Comparison of ENCODE assay signal across 15 cellular contexts in the genomic region with DNA sequence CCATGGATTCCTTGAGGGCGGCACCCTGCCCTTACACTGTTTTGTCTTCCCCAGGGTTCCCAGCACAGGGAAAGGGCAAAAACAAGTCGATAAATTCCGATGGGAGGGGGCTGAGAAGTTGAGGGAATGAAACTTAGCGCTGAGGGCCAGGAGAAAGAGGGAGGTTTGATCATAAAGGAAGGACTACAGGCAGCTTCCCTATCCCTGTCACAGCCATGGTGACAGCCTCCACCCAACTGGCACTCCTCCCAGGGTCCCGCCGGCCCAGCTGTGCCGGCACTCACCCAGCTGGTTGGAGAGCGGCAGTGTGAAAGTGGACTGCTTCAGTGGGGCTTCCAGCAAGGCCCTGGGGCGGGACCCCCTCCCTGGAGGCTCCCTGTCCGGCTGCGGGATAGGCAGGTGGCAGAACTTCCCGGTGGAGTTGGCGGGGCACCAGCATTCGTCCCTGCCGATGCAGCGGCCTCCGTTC. TPM values are rescaled to one million over a fixed set of nuclear protein-coding genes. Genes with fewer than 3 reads are reported as not detected.
DNase-seq lines count a peak whose midpoint lies in the region; ATAC-seq and TF ChIP-seq lines count a peak whose summit lies in the region.
"Had no signal": no experiment of that assay in that cellular context is flagged by ENCODE, and none has a peak within 500 bp of the region (broad histone marks: within the 10 kb centered on the region; RNA-seq: fewer than 3 reads in every experiment).

No MANE protein-coding gene starts in this region.

- peak; percentile 21 for ATAC-seq in mucosa of descending colon
- ATAC-seq in CD4-positive, alpha-beta T cell (ENCODE audit: poor library complexity) = no peak
- ATAC-seq: PC-3 had no signal

- peaks cover 41% of the 10 kb centered on the region for H3K4me1 ChIP-seq in fibroblast of lung (ENCODE audit: control insufficient read depth, extremely low read depth, insufficient read depth, low read length)
- H3K4me1 ChIP-seq in mucosa of descending colon (ENCODE audit: low read depth) = no peaks in the 10 kb centered on the region
- peaks cover 47% of the 10 kb centered on the region for H3K4me1 ChIP-seq in suprapubic skin
- H3K4me1 ChIP-seq: BE2C had no signal

- no peaks in the 10 kb centered on the region for H3K27me3 Mint-ChIP-seq in CD4-positive, alpha-beta T cell
- H3K27me3 Mint-ChIP-seq: activated CD4-positive, alpha-beta memory T cell treated with anti-CD3 and anti-CD28 coated beads for 36 hours had no signal

- intact Hi-C loops in mucosa of descending colon (cut with DNase I, micrococcal nuclease) = no loop called here
- intact Hi-C loops in CD4-positive, alpha-beta T cell (cut with DNase I, micrococcal nuclease) = no loop called here

- H2AFZ ChIP-seq in fibroblast of lung (ENCODE audit: low read length) = no peak overlapping the region

- DNase-seq in NCI-H1694 treated with DMSO at 0.1 percent for 48 hours (lab: John Stamatoyannopoulos, UW) (peak; percentile 87), fibroblast of lung (ENCODE audit: low read depth in 2 of 2) (peak in 1 of 2 donors; percentile 26), mucosa of descending colon (peak in 1 of 3 donors; percentile 45), suprapubic skin (ENCODE audit: low spot score in 2 of 2) (no peak), SW 1271 (lab: John Stamatoyannopoulos, UW) (no peak), putamen (ENCODE audit: low spot score) (no peak)
- no peak for DNase-seq in activated CD4-positive, alpha-beta T cell treated with anti-CD3 and anti-CD28 coated beads, Interleukin-2, amount 50 U/mL, for 4 hours
- no peak for DNase-seq in CD4-positive, alpha-beta T cell
- DNase-seq: activated CD4-positive, alpha-beta memory T cell treated with anti-CD3 and anti-CD28 coated beads for 36 hours; activated effector memory CD4-positive, alpha-beta T cell treated with Interleukin-2 at 50 U/mL for 16 hours; BE2C; DND-41; NCI-H345; PC-3; stimulated activated CD4-positive, alpha-beta T cell treated with anti-CD3 and anti-CD28 coated beads, Interleukin-15, amount 100 ng/mL, for 24 hours had no signal

- no peak for TF ChIP-seq CTCF in fibroblast of lung (conservative IDR thresholded peaks at IDR 0.05 in 1 of 2, IDR thresholded peaks at IDR 0.05 in 1 of 2; ENCODE audit: low read depth in 1 of 2, low read length in 2 of 2)
- no peak for TF ChIP-seq CTCF in mucosa of descending colon (IDR thresholded peaks at IDR 0.05)
- no peak for TF ChIP-seq CTCF in suprapubic skin (IDR thresholded peaks at IDR 0.05)
- no peak for TF ChIP-seq CTCF in CD4-positive, alpha-beta T cell (IDR thresholded peaks at IDR 0.05)

- H3K4me3 Mint-ChIP-seq in CD4-positive, alpha-beta T cell = no peak overlapping the region
- H3K4me3 Mint-ChIP-seq: activated CD4-positive, alpha-beta memory T cell treated with anti-CD3 and anti-CD28 coated beads for 36 hours had no signal

- H3K4me2 ChIP-seq in fibroblast of lung (ENCODE audit: extremely low read depth, insufficient read depth, low read length) = peak overlapping the region; percentile 0

- H3K4me3 ChIP-seq in fibroblast of lung (replicated peaks in 1 of 4; ENCODE audit: control extremely low read depth in 1 of 4, insufficient read depth in 1 of 4, low read depth in 3 of 4, low read length in 4 of 4) = peak overlapping the region in 1 of 4 experiments; percentile 5
- no peak overlapping the region for H3K4me3 ChIP-seq in mucosa of descending colon
- H3K4me3 ChIP-seq in suprapubic skin = no peak overlapping the region

- H3K27me3 ChIP-seq in fibroblast of lung (ENCODE audit: control insufficient read depth, insufficient read depth, low read length) (no peaks in the 10 kb centered on the region), suprapubic skin (no peaks in the 10 kb centered on the region)
- H3K27me3 ChIP-seq in CD4-positive, alpha-beta T cell (ENCODE audit: control insufficient read depth, insufficient read depth, low read length) = no peaks in the 10 kb centered on the region
- H3K27me3 ChIP-seq: BE2C had no signal

- H3K9me3 ChIP-seq in fibroblast of lung (ENCODE audit: control insufficient read depth, insufficient read depth, low read depth, low read length) (no peaks in the 10 kb centered on the region), mucosa of descending colon (no peaks in the 10 kb centered on the region), suprapubic skin (no peaks in the 10 kb centered on the region)
- no peaks in the 10 kb centered on the region for H3K9me3 ChIP-seq in CD4-positive, alpha-beta T cell (ENCODE audit: control insufficient read depth, low read length)
- H3K9me3 ChIP-seq: BE2C had no signal

- WGBS in suprapubic skin = 21% methylated on average over 13 of the region's 17 CpGs

- H3K27ac ChIP-seq in fibroblast of lung (ENCODE audit: insufficient read depth, low read length) (peak overlapping the region; percentile 14), suprapubic skin (peak overlapping the region; percentile 3)
- no peak overlapping the region for H3K27ac ChIP-seq in CD4-positive, alpha-beta T cell (ENCODE audit: low read depth, low read length)

- no peak for TF ChIP-seq POLR2A in suprapubic skin (IDR thresholded peaks at IDR 0.05)

- POLR2A ChIA-PET in CD4-positive, alpha-beta T cell (lab: Charles Lee) = no interaction called here

- peaks cover 23% of the 10 kb centered on the region for H3K36me3 ChIP-seq in fibroblast of lung (ENCODE audit: control insufficient read depth, insufficient read depth, low read length)
- H3K36me3 ChIP-seq in mucosa of descending colon (ENCODE audit: low read depth) = no peaks in the 10 kb centered on the region
- no peaks in the 10 kb centered on the region for H3K36me3 ChIP-seq in suprapubic skin
- H3K36me3 ChIP-seq: BE2C had no signal

- peaks cover 7% of the 10 kb centered on the region for H3K79me2 ChIP-seq in fibroblast of lung (ENCODE audit: control insufficient read depth, insufficient read depth, low read length)

- H3K4me1 Mint-ChIP-seq in CD4-positive, alpha-beta T cell (ENCODE audit: low read depth) = no peaks in the 10 kb centered on the region

- peak overlapping the region; percentile 43 for H3K9ac ChIP-seq in fibroblast of lung (ENCODE audit: insufficient read depth, low read length)

- no peaks in the 10 kb centered on the region for H4K20me1 ChIP-seq in fibroblast of lung (ENCODE audit: control insufficient read depth, extremely low read depth, insufficient read depth, low read length)

- H3K36me3 Mint-ChIP-seq in CD4-positive, alpha-beta T cell (ENCODE audit: low read depth) = no peaks in the 10 kb centered on the region
- H3K36me3 Mint-ChIP-seq: activated CD4-positive, alpha-beta memory T cell treated with anti-CD3 and anti-CD28 coated beads for 36 hours had no signal

- no peak for TF ChIP-seq EP300 in suprapubic skin (IDR thresholded peaks at IDR 0.05)

- H3K27ac Mint-ChIP-seq in CD4-positive, alpha-beta T cell = no peak overlapping the region
- H3K27ac Mint-ChIP-seq: activated CD4-positive, alpha-beta memory T cell treated with anti-CD3 and anti-CD28 coated beads for 36 hours had no signal

- CTCF ChIA-PET in CD4-positive, alpha-beta T cell (lab: Charles Lee) = no interaction called here

- no peaks in the 10 kb centered on the region for H3K9me3 Mint-ChIP-seq in CD4-positive, alpha-beta T cell
- H3K9me3 Mint-ChIP-seq: activated CD4-positive, alpha-beta memory T cell treated with anti-CD3 and anti-CD28 coated beads for 36 hours had no signal

RNA-seq across cellular contexts. Expression of a gene that starts 58.4 kb away (rescaled TPM):
- 11.7 and 17.7 TPM in 2 replicates for total RNA-seq in fibroblast of lung
- 32.1 and 35.5 TPM in 2 replicates for polyA plus RNA-seq in fibroblast of lung
- 16.6 and 24.9 TPM in 2 replicates for polyA plus RNA-seq in fibroblast of lung (2012)
- polyA minus RNA-seq in fibroblast of lung (ENCODE audit: low replicate concordance) = 1.7 and 3.4 TPM in 2 replicates
- total RNA-seq in mucosa of descending colon = 10 to 100 TPM; 22.4 to 36.1 (median 30.0) TPM
- 10 to 100 TPM in 2 of 4 donors, 1 to 10 TPM in 2; 7.9 to 14.7 (median 11.2) TPM for total RNA-seq in suprapubic skin
- 10 to 100 TPM; 22.5 to 23.7 TPM for total RNA-seq in CD4-positive, alpha-beta T cell

RNA-seq across cellular contexts. Expression of a gene that starts 58.8 kb away (rescaled TPM):
- 238 and 363 TPM in 2 replicates for total RNA-seq in fibroblast of lung
- polyA plus RNA-seq in fibroblast of lung = 275 and 299 TPM in 2 replicates
- 511 and 584 TPM in 2 replicates for polyA plus RNA-seq in fibroblast of lung (2012)
- polyA minus RNA-seq in fibroblast of lung (ENCODE audit: low replicate concordance) = 369 and 443 TPM in 2 replicates
- 100 to 1,000 TPM; 150 to 212 (median 168) TPM for total RNA-seq in mucosa of descending colon
- total RNA-seq in suprapubic skin = 100 to 1,000 TPM; 274 to 450 (median 338) TPM
- 10 to 100 TPM; 32.5 to 36.8 TPM for total RNA-seq in CD4-positive, alpha-beta T cell
